10 cellular contexts compared by ENCODE assay signal in the genomic region with DNA sequence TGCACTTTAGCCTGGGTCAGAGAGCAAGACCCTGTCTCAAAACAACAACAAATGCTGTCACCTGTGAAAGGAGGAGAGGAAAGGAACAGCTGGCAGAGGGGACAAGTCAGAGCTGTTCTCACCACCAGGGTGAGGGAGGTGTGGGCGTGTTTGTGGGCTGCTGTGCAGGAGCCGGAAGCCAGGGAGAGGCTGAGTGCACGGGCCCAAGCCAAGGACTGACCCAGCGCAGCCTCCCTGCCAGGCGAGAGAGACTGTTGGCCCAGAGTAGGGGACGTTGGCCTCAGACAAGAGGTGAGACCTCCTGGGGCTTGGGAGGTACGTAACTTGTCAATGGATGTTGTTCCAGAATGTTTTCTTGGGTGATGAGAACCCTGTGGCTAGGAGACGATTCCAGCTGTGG. TPM values are rescaled to one million over a fixed set of nuclear protein-coding genes. Genes with fewer than 3 reads are reported as not detected.
A peak's percentile ranks its signal among the peaks of the same experiment; 100 is the strongest.
DNase-seq lines count a peak whose midpoint lies in the region; ATAC-seq and TF ChIP-seq lines count a peak whose summit lies in the region.
"Had no signal": no experiment of that assay in that cellular context is flagged by ENCODE, and none has a peak within 500 bp of the region (broad histone marks: within the 10 kb centered on the region; RNA-seq: fewer than 3 reads in every experiment).

No MANE protein-coding gene starts in this region.

- no peak overlapping the region for H3K4me3 ChIP-seq in ascending aorta
- no peak overlapping the region for H3K4me3 ChIP-seq in vagina

- no peak for TF ChIP-seq POLR2A in vagina (IDR thresholded peaks at IDR 0.05)

- H3K4me1 ChIP-seq in ascending aorta (peaks cover 25 to 36% of the 10 kb centered on the region in 2 donors), vagina (peaks cover 5% of the 10 kb centered on the region)

- no peaks in the 10 kb centered on the region for H3K36me3 ChIP-seq in ascending aorta
- no peaks in the 10 kb centered on the region for H3K36me3 ChIP-seq in vagina

- H3K27ac ChIP-seq in ascending aorta (peak overlapping the region; percentile 84 to 87), vagina (no peak overlapping the region)

- H3K9me3 ChIP-seq in ascending aorta (no peaks in the 10 kb centered on the region), vagina (no peaks in the 10 kb centered on the region)

- H3K27me3 ChIP-seq in ascending aorta = no peaks in the 10 kb centered on the region
- H3K27me3 ChIP-seq in vagina = no peaks in the 10 kb centered on the region

- TF ChIP-seq CTCF in ascending aorta (IDR thresholded peaks at IDR 0.05) (peak in 1 of 3 experiments; percentile 6), vagina (IDR thresholded peaks at IDR 0.05) (no peak)

- DNase-seq in stimulated activated CD4-positive, alpha-beta T cell treated with anti-CD3 and anti-CD28 coated beads, Interleukin-15, amount 100 ng/mL, for 24 hours = peak; percentile 46
- DNase-seq in stimulated activated CD4-positive, alpha-beta T cell treated with anti-CD3 and anti-CD28 coated beads, Interleukin-4, amount 100 ng/mL, for 24 hours = no peak
- DNase-seq in ascending aorta (ENCODE audit: low spot score in 2 of 2) (peak; percentile 41 to 89), lung microvascular endothelial cell (ENCODE audit: low read depth in 2 of 2) (peak; percentile 27 to 50), NCI-H345 treated with DMSO at 0.1 percent for 48 hours (lab: John Stamatoyannopoulos, UW; ENCODE audit: unreplicated experiment) (no peak), vagina (ENCODE audit: extremely low spot score in 2 of 2) (no peak), iPS-NIHi11 (ENCODE audit: low spot score) (no peak)
- DNase-seq: NCI-H2029 had no signal

- intact Hi-C loops in ascending aorta (cut with DNase I) (loop anchor here (1.0 kb wide), 1 partner anchor 11 kb away; the partner anchor contains the start of gene SPNS2), vagina (cut with DNase I) (no loop called here)

- ATAC-seq in GM21381 (IDR thresholded peaks at IDR 0.05; ENCODE audit: unreplicated experiment) = no peak

RNA-seq across cellular contexts. Expression of gene SPNS2, which starts 10.7 kb away (rescaled TPM):
- total RNA-seq in ascending aorta (107 TPM), lung microvascular endothelial cell (36.6 and 71.4 TPM in 2 replicates), vagina (79.3 TPM)

RNA-seq across cellular contexts. Expression of gene MYBBP1A, which starts 45.8 kb away (rescaled TPM):
- total RNA-seq in ascending aorta = 94.5 TPM
- total RNA-seq in lung microvascular endothelial cell = 24.2 and 31.7 TPM in 2 replicates
- total RNA-seq in vagina = 47.1 TPM

RNA-seq across cellular contexts. Expression of gene GGT6, which starts 51.0 kb away (rescaled TPM):
- not detected for total RNA-seq in ascending aorta
- not detected in 2 replicates for total RNA-seq in lung microvascular endothelial cell
- 9.6 TPM for total RNA-seq in vagina
- total RNA-seq: astrocyte had no signal

Comparison
In these comparisons a context has a peak if more than half of its experiments do, and no peak if none do; other contexts are left out.
1. DNase-seq: peak in stimulated activated CD4-positive, alpha-beta T cell treated with anti-CD3 and anti-CD28 coated beads, Interleukin-15, amount 100 ng/mL, for 24 hours (single experiment), ascending aorta (2 of 2) and lung microvascular endothelial cell (2 of 2); none in stimulated activated CD4-positive, alpha-beta T cell treated with anti-CD3 and anti-CD28 coated beads, Interleukin-4, amount 100 ng/mL, for 24 hours (single experiment), NCI-H345 treated with DMSO at 0.1 percent for 48 hours (single experiment), vagina (0 of 2) and iPS-NIHi11 (single experiment).
2. RNA of gene GGT6, which starts 51.0 kb away (total RNA-seq): 9.6 TPM in vagina (single experiment); not detected in ascending aorta (single experiment) and not detected in lung microvascular endothelial cell; every median in the first group is over 10 times any median in the second.